In the genomic region with DNA sequence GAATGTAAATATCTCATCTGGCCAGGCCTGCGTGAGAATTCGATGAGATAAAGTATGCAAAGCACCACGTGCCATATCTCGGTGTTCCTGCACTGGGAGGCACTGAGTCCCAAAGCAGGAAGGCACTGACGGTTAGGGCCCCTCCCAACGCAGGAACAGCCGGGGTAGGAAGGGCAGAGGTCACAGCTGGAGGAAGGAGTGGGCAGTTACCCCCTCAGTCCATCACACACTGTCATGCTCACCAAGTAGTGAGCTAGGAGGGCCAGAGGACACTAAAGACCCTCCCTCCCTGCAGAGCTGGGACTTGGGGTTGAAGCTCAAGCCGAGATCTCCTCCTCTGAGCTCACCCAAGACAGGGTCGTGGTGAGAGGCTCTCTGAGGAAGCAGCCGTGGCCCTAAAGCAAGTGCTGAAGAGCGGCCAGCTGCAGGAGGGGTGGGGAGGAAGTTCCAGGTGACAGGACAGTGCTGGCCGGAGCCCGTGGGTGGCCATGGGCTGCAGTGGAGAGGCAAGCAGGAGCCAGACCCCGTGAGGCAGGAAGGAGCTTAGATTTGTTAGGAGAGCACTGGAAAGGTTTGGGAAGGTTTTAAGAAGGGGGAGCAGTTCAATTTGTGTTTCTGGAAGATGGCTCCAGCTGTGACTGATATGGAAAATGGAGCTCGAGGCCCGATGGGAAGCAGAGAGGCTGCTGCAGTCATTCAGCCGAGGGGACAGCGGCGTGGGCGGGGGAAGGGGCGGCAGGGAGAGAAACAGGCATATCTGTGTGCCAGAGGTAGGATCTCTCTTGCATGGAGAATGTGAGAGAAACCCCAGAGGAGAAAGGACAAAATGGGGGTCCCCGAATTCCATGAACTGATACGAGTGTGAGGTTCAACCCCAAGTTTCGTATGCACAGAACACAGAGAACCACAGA, we compare ENCODE assay signal across 18 cellular contexts. TPM values are rescaled to one million over a fixed set of nuclear protein-coding genes. Genes with fewer than 3 reads are reported as not detected.
A peak's percentile ranks its signal among the peaks of the same experiment; 100 is the strongest.
DNase-seq lines count a peak whose midpoint lies in the region; ATAC-seq, FAIRE-seq and TF ChIP-seq lines count a peak whose summit lies in the region.
"Had no signal": no experiment of that assay in that cellular context is flagged by ENCODE, and none has a peak within 500 bp of the region (broad histone marks: within the 10 kb centered on the region; RNA-seq: fewer than 3 reads in every experiment).

No MANE protein-coding gene starts in this region.

- H3K27ac ChIP-seq in endothelial cell of umbilical vein (ENCODE audit: insufficient read depth, low read depth, low read length) (no peak overlapping the region), lower lobe of right lung (peak overlapping the region; percentile 49), upper lobe of left lung (peak overlapping the region; percentile 20 to 73 (median 46))
- H3K27ac ChIP-seq: A549, PC-9 had no signal

- dilution Hi-C loops in endothelial cell of umbilical vein (cut with MboI; ENCODE audit: extremely low pct_ligation_motif_present, low sequenced_read_pairs) = no loop called here

- no peak for ATAC-seq in Right ventricle myocardium superior (ENCODE audit: poor library complexity)
- peak; percentile 53 to 59 for ATAC-seq in lower lobe of right lung
- ATAC-seq in upper lobe of left lung (ENCODE audit: low FRiP score in 2 of 2) = peak in 1 of 2 donors; percentile 35
- ATAC-seq in GM21529 (IDR thresholded peaks at IDR 0.05; ENCODE audit: unreplicated experiment) = no peak
- ATAC-seq: A549; activated CD8-positive, alpha-beta T cell treated with anti-CD3 and anti-CD28 coated beads for 36 hours had no signal

- H3K36me3 ChIP-seq in endothelial cell of umbilical vein (ENCODE audit: control insufficient read depth in 2 of 2, extremely low read depth in 1 of 2, insufficient read depth in 2 of 2, low read length in 2 of 2) = no peaks in the 10 kb centered on the region
- H3K36me3 ChIP-seq in lower lobe of right lung = no peaks in the 10 kb centered on the region
- H3K36me3 ChIP-seq in upper lobe of left lung = no peaks in the 10 kb centered on the region

- no peak overlapping the region for H3K4me3 ChIP-seq in endothelial cell of umbilical vein (replicated peaks in 1 of 3; ENCODE audit: insufficient read depth in 1 of 3, low read depth in 1 of 3, low read length in 3 of 3)
- H3K4me3 ChIP-seq in lower lobe of right lung = no peak overlapping the region
- H3K4me3 ChIP-seq in upper lobe of left lung = no peak overlapping the region
- H3K4me3 ChIP-seq: A549, PC-9 had no signal

- FAIRE-seq in endothelial cell of umbilical vein (lab: Jason Lieb, UNC) = peak; percentile 73
- FAIRE-seq: A549 had no signal

- BruUV-seq in endothelial cell of umbilical vein (replicated peaks; lab: Mats Ljungman, UMichigan) = no TSS peak

- intact Hi-C loops in cardiac septum (cut with DNase I) = no loop called here
- intact Hi-C loops in Right ventricle myocardium superior (cut with DNase I) = no loop called here
- intact Hi-C loops in endothelial cell of umbilical vein (cut with micrococcal nuclease) = no loop called here
- intact Hi-C loops in lower lobe of right lung (cut with DNase I) = no loop called here

- no peaks in the 10 kb centered on the region for H3K9me1 ChIP-seq in endothelial cell of umbilical vein (replicated peaks; ENCODE audit: control insufficient read depth, extremely low read depth, insufficient read depth, low read length)

- CTCF ChIA-PET in endothelial cell of umbilical vein (lab: Charles Lee) = interaction anchor here (1.0 to 1.6 kb wide), 2 partner anchors 12 to 366 kb away, joined by 3 to 4 read pairs; no protein-coding TSS in a partner anchor

- H3K27me3 ChIP-seq in endothelial cell of umbilical vein (ENCODE audit: control insufficient read depth in 2 of 2, insufficient read depth in 2 of 2, low read length in 2 of 2) (no peaks in the 10 kb centered on the region), lower lobe of right lung (ENCODE audit: low read depth) (no peaks in the 10 kb centered on the region), upper lobe of left lung (no peaks in the 10 kb centered on the region)

- H3K79me2 ChIP-seq in endothelial cell of umbilical vein (ENCODE audit: control insufficient read depth, insufficient read depth, low read length) = no peaks in the 10 kb centered on the region

- TF ChIP-seq CTCF in endothelial cell of umbilical vein (IDR thresholded peaks at IDR 0.05; ENCODE audit: extremely low read depth in 1 of 2, insufficient read depth in 1 of 2, low read depth in 1 of 2, low read length in 2 of 2) (no peak), lower lobe of right lung (IDR thresholded peaks at IDR 0.05) (no peak), upper lobe of left lung (IDR thresholded peaks at IDR 0.05) (no peak)

- DNase-seq in cardiac septum (ENCODE audit: low spot score) = peak; percentile 72
- DNase-seq in Right ventricle myocardium superior = no peak
- peak; percentile 53 for DNase-seq in endothelial cell of umbilical vein (ENCODE audit: low read depth, low spot score)
- DNase-seq in lower lobe of right lung = no peak
- DNase-seq in upper lobe of left lung = no peak
- DNase-seq in NCI-H1694 treated with DMSO at 0.1 percent for 48 hours (lab: John Stamatoyannopoulos, UW) = no peak
- no peak for DNase-seq in GM19238 (ENCODE audit: insufficient read length, low spot score)
- DNase-seq: activated CD8-positive, alpha-beta T cell treated with anti-CD3 and anti-CD28 coated beads for 36 hours; amygdala; CD4-positive, CD25-positive, alpha-beta regulatory T cell; DMS53; KBM-7; NCI-H1048; NCI-H2107; occipital lobe; PC-9 had no signal

- WGBS in upper lobe of left lung, 2 donors = 64 to 74% methylated on average over 23 to 24 of the region's 24 CpGs

- H3K4me1 ChIP-seq in endothelial cell of umbilical vein (ENCODE audit: control insufficient read depth, extremely low read depth, insufficient read depth, low read length) = peaks cover 13% of the 10 kb centered on the region
- H3K4me1 ChIP-seq in lower lobe of right lung = peaks cover 24% of the 10 kb centered on the region
- peaks cover 4 to 17% (median 8%) of the 10 kb centered on the region in 4 donors for H3K4me1 ChIP-seq in upper lobe of left lung
- H3K4me1 ChIP-seq: A549 had no signal

- POLR2A ChIA-PET in endothelial cell of umbilical vein (lab: Charles Lee) = no interaction called here

- peak overlapping the region; percentile 3 for H2AFZ ChIP-seq in endothelial cell of umbilical vein (ENCODE audit: low read depth, low read length)
- H2AFZ ChIP-seq: PC-9 had no signal

- H3K9me3 ChIP-seq in endothelial cell of umbilical vein (replicated peaks; ENCODE audit: control insufficient read depth, insufficient read depth, low read length) (no peaks in the 10 kb centered on the region), lower lobe of right lung (peaks cover 5% of the 10 kb centered on the region), upper lobe of left lung (peaks cover 0 to 5% (median 2%) of the 10 kb centered on the region in 4 donors)

- peak in 2 of 4 donors; percentile 89 to 95 for TF ChIP-seq EP300 in upper lobe of left lung (IDR thresholded peaks at IDR 0.05)

- TF ChIP-seq POLR2A in endothelial cell of umbilical vein (IDR thresholded peaks at IDR 0.05; ENCODE audit: low read depth, low read length) = no peak
- TF ChIP-seq POLR2A in upper lobe of left lung (IDR thresholded peaks at IDR 0.05) = no peak

- no peaks in the 10 kb centered on the region for H4K20me1 ChIP-seq in endothelial cell of umbilical vein (replicated peaks; ENCODE audit: control insufficient read depth, extremely low read depth, insufficient read depth, low read length)

- no peak overlapping the region for H3K4me2 ChIP-seq in endothelial cell of umbilical vein (ENCODE audit: insufficient read depth, low read length)
- H3K4me2 ChIP-seq: A549, PC-9 had no signal

- H3K9ac ChIP-seq in endothelial cell of umbilical vein (replicated peaks; ENCODE audit: extremely low read depth, insufficient read depth, low read length) = no peak overlapping the region

TF ChIP-seq in endothelial cell of umbilical vein, 7 proteins besides CTCF, POLR2A, EP300 and RAD21:
- TF ChIP-seq POLR2AphosphoS5 (IDR thresholded peaks at IDR 0.05; ENCODE audit: insufficient read depth, low read depth, low read length) = peak; percentile 44
- TF ChIP-seq JUN (IDR thresholded peaks at IDR 0.05; ENCODE audit: borderline replicate concordance, insufficient read depth, insufficient read length, low read depth) = no peak
- TF ChIP-seq MYC (IDR thresholded peaks at IDR 0.05; ENCODE audit: low read depth, low read length) = no peak
- TF ChIP-seq FOS (IDR thresholded peaks at IDR 0.05; ENCODE audit: borderline replicate concordance, insufficient read depth, low read length) = no peak
- no peak for TF ChIP-seq EZH2 (IDR thresholded peaks at IDR 0.05; ENCODE audit: borderline replicate concordance, low read depth, low read length, severe bottlenecking)
TF ChIP-seq in endothelial cell of umbilical vein: peak in this region for 1.

RNA-seq across cellular contexts. Expression of a gene that starts 27.0 kb away (rescaled TPM):
- total RNA-seq in cardiac septum (22.1 TPM), Right ventricle myocardium superior (19.3 TPM), endothelial cell of umbilical vein (45.4 and 49.3 TPM in 2 replicates), lower lobe of right lung (22.4 TPM), upper lobe of left lung (10 to 100 TPM; 18.2 to 35.6 (median 26.4) TPM)
- 65.5 and 81.8 TPM in 2 replicates for polyA plus RNA-seq in endothelial cell of umbilical vein
- polyA plus RNA-seq in endothelial cell of umbilical vein (2011; cell fraction: cytosol; rRNA removed) = 37.1 and 42.1 TPM in 2 replicates
- 40.8 and 41.7 TPM in 2 replicates for polyA plus RNA-seq in endothelial cell of umbilical vein (2011; cell fraction: nucleus; rRNA removed)
- 23.0 and 27.0 TPM in 2 replicates for polyA plus RNA-seq in endothelial cell of umbilical vein (2012)
- 43.2 and 50.3 TPM in 2 replicates for polyA minus RNA-seq in endothelial cell of umbilical vein
- polyA minus RNA-seq in endothelial cell of umbilical vein (2011; cell fraction: cytosol; rRNA and poly(A)+ RNA removed) = 40.9 TPM
- 23.3 and 31.6 TPM in 2 replicates for polyA minus RNA-seq in endothelial cell of umbilical vein (2011; cell fraction: nucleus; rRNA and poly(A)+ RNA removed)

RNA-seq across cellular contexts. Expression of a gene that starts 27.6 kb away (rescaled TPM):
- total RNA-seq in cardiac septum (13.5 TPM), Right ventricle myocardium superior (16.5 TPM), endothelial cell of umbilical vein (24.0 and 29.2 TPM in 2 replicates), lower lobe of right lung (16.8 TPM), upper lobe of left lung (10 to 100 TPM; 10.3 to 24.4 (median 20.9) TPM)
- polyA plus RNA-seq in endothelial cell of umbilical vein = 15.0 and 15.4 TPM in 2 replicates
- 17.2 and 19.2 TPM in 2 replicates for polyA plus RNA-seq in endothelial cell of umbilical vein (2011; cell fraction: cytosol; rRNA removed)
- polyA plus RNA-seq in endothelial cell of umbilical vein (2011; cell fraction: nucleus; rRNA removed) = 16.0 and 20.5 TPM in 2 replicates
- polyA plus RNA-seq in endothelial cell of umbilical vein (2012) = 20.5 and 22.4 TPM in 2 replicates
- polyA minus RNA-seq in endothelial cell of umbilical vein = 25.2 and 27.9 TPM in 2 replicates
- 23.6 TPM for polyA minus RNA-seq in endothelial cell of umbilical vein (2011; cell fraction: cytosol; rRNA and poly(A)+ RNA removed)
- polyA minus RNA-seq in endothelial cell of umbilical vein (2011; cell fraction: nucleus; rRNA and poly(A)+ RNA removed) = 8.2 and 20.6 TPM in 2 replicates

Comparison
In these comparisons a context has a peak if more than half of its experiments do, and no peak if none do; other contexts are left out.
1. DNase-seq: peak in cardiac septum (single experiment) and endothelial cell of umbilical vein (single experiment); none in Right ventricle myocardium superior (single experiment), lower lobe of right lung (single experiment), upper lobe of left lung (0 of 2), NCI-H1694 treated with DMSO at 0.1 percent for 48 hours (single experiment) and GM19238 (single experiment).
2. ATAC-seq: peak in lower lobe of right lung (2 of 2); none in Right ventricle myocardium superior (single experiment) and GM21529 (single experiment).